13 cellular contexts compared by ENCODE assay signal in genomic region chr1:42686418-42686817, GRCh38. TPM values are rescaled to one million over a fixed set of nuclear protein-coding genes. Genes with fewer than 3 reads are reported as not detected.
DNase-seq lines count a peak whose midpoint lies in the region; ATAC-seq and TF ChIP-seq lines count a peak whose summit lies in the region.
"Had no signal": no experiment of that assay in that cellular context is flagged by ENCODE, and none has a peak within 500 bp of the region (broad histone marks: within the 10 kb centered on the region; RNA-seq: fewer than 3 reads in every experiment).

No MANE protein-coding gene starts in this region.

- H3K4me1 Mint-ChIP-seq in Calu3 (ENCODE audit: low read depth, unreplicated experiment) (peaks cover 59% of the 10 kb centered on the region), HFFc6 (ENCODE audit: low read depth) (peaks cover 80% of the 10 kb centered on the region)
- H3K4me1 Mint-ChIP-seq in activated T-helper 17 cell treated with anti-CD3 and anti-CD28 coated beads, Interleukin-2, amount 50 U/mL, for 72 hours = peaks cover 62% of the 10 kb centered on the region
- H3K4me1 Mint-ChIP-seq in naive thymus-derived CD8-positive, alpha-beta T cell = peaks cover 30 to 86% (median 79%) of the 10 kb centered on the region in 4 donors

- CTCF ChIA-PET in Calu3 (lab: Charles Lee) = no interaction called here

- DNase-seq in Calu3 = no peak
- DNase-seq in HUDEP-2 (lab: John Stamatoyannopoulos, UW; ENCODE audit: unreplicated experiment in 76 of 76) = peak in 45 of 76 experiments; percentile 1 to 79 (median 40)
- DNase-seq in naive thymus-derived CD8-positive, alpha-beta T cell = no peak
- no peak for DNase-seq in HFFc6
- no peak for DNase-seq in stimulated activated CD4-positive, alpha-beta T cell treated with anti-CD3 and anti-CD28 coated beads, Interleukin-15, amount 100 ng/mL, for 24 hours
- DNase-seq: activated naive CD4-positive, alpha-beta T cell; effector CD4-positive, alpha-beta T cell; head of caudate nucleus; NCI-H1930 had no signal

- H3K27ac Mint-ChIP-seq in Calu3 (ENCODE audit: unreplicated experiment) (no peak overlapping the region), HFFc6 (no peak overlapping the region)
- peak overlapping the region; percentile 93 for H3K27ac Mint-ChIP-seq in activated T-helper 17 cell treated with anti-CD3 and anti-CD28 coated beads, Interleukin-2, amount 50 U/mL, for 72 hours
- peak overlapping the region in 5 of 10 donors; percentile 29 to 54 (median 49) for H3K27ac Mint-ChIP-seq in naive thymus-derived CD8-positive, alpha-beta T cell

- no peak for ATAC-seq in activated T-helper 17 cell treated with anti-CD3 and anti-CD28 coated beads, Interleukin-2, amount 50 U/mL, for 72 hours (replicated peaks)
- ATAC-seq in naive thymus-derived CD8-positive, alpha-beta T cell = no peak
- ATAC-seq in esophagus mucosa = no peak

- H3K4me3 Mint-ChIP-seq in Calu3 (ENCODE audit: low read depth, unreplicated experiment) = peak overlapping the region; percentile 80
- H3K4me3 Mint-ChIP-seq in activated T-helper 17 cell treated with anti-CD3 and anti-CD28 coated beads, Interleukin-2, amount 50 U/mL, for 72 hours = peak overlapping the region; percentile 89
- H3K4me3 Mint-ChIP-seq in naive thymus-derived CD8-positive, alpha-beta T cell = peak overlapping the region in 9 of 10 donors; percentile 22 to 94 (median 52)
- H3K4me3 Mint-ChIP-seq in HFFc6 = no peak overlapping the region; the same call in 1 of the 2 replicates

- TF ChIP-seq CTCF in Calu3 (IDR thresholded peaks at IDR 0.05; ENCODE audit: unreplicated experiment) (no peak), HFFc6 (IDR thresholded peaks at IDR 0.05) (no peak)

- H3K27me3 Mint-ChIP-seq in Calu3 (ENCODE audit: unreplicated experiment) = no peaks in the 10 kb centered on the region
- no peaks in the 10 kb centered on the region for H3K27me3 Mint-ChIP-seq in activated T-helper 17 cell treated with anti-CD3 and anti-CD28 coated beads, Interleukin-2, amount 50 U/mL, for 72 hours
- peaks cover 0 to 1% (median 0%) of the 10 kb centered on the region in 5 donors for H3K27me3 Mint-ChIP-seq in naive thymus-derived CD8-positive, alpha-beta T cell
- peaks cover 6% of the 10 kb centered on the region for H3K27me3 Mint-ChIP-seq in HFFc6 (ENCODE audit: insufficient read depth)

- H3K36me3 Mint-ChIP-seq in Calu3 (ENCODE audit: insufficient read depth, unreplicated experiment) = peaks cover 69% of the 10 kb centered on the region
- H3K36me3 Mint-ChIP-seq in activated T-helper 17 cell treated with anti-CD3 and anti-CD28 coated beads, Interleukin-2, amount 50 U/mL, for 72 hours (ENCODE audit: low read depth) = peaks cover 94% of the 10 kb centered on the region
- peaks cover 0 to 38% (median 12%) of the 10 kb centered on the region in 3 donors for H3K36me3 Mint-ChIP-seq in naive thymus-derived CD8-positive, alpha-beta T cell
- peaks cover 31% of the 10 kb centered on the region for H3K36me3 Mint-ChIP-seq in HFFc6 (ENCODE audit: low read depth)

- BruUV-seq in Calu3 (replicated peaks; lab: Mats Ljungman, UMichigan) = no TSS peak

- POLR2A ChIA-PET in naive thymus-derived CD8-positive, alpha-beta T cell (lab: Charles Lee) = interaction anchor here (1.0 kb wide), 1 partner anchor 28 kb away, joined by 3 read pairs; the partner anchor contains the start of gene PPIH

- intact Hi-C loops in Calu3 (cut with micrococcal nuclease; ENCODE audit: unreplicated experiment) = no loop called here

- no peaks in the 10 kb centered on the region for H3K9me3 Mint-ChIP-seq in Calu3 (ENCODE audit: low read depth, unreplicated experiment)
- H3K9me3 Mint-ChIP-seq in activated T-helper 17 cell treated with anti-CD3 and anti-CD28 coated beads, Interleukin-2, amount 50 U/mL, for 72 hours = no peaks in the 10 kb centered on the region
- peaks cover 0 to 2% (median 0%) of the 10 kb centered on the region in 9 donors for H3K9me3 Mint-ChIP-seq in naive thymus-derived CD8-positive, alpha-beta T cell
- H3K9me3 Mint-ChIP-seq in HFFc6 = no peaks in the 10 kb centered on the region

RNA-seq across cellular contexts. Expression of gene YBX1, which starts 4.2 kb away (rescaled TPM):
- total RNA-seq in Calu3 (2022) = 808 and 937 TPM in 2 replicates
- total RNA-seq in activated T-helper 17 cell treated with anti-CD3 and anti-CD28 coated beads, Interleukin-2, amount 50 U/mL, for 72 hours = 100 to 1,000 TPM; 501 to 981 TPM
- 100 to 1,000 TPM; 308 to 319 TPM for total RNA-seq in naive thymus-derived CD8-positive, alpha-beta T cell
- polyA plus RNA-seq in naive thymus-derived CD8-positive, alpha-beta T cell = 10 to 100 TPM; 80.5 to 89.2 (median 83.0) TPM
- total RNA-seq in HFFc6 (2021; fragmentation: NEBNext Ultra II Directional; extraction: Animal tissue kit (Norgen Biotek cat#: 25700)) = 100 to 1,000 TPM; 736 to 879 (median 836) TPM
- 404 TPM for total RNA-seq in esophagus mucosa

RNA-seq across cellular contexts. Expression of gene PPIH, which starts 28.2 kb away (rescaled TPM):
- total RNA-seq in Calu3 (2022) (58.6 and 68.3 TPM in 2 replicates), esophagus mucosa (42.6 TPM)
- 100 to 1,000 TPM in 1 of 2 donors, 10 to 100 TPM in 1; 58.3 to 101 TPM for total RNA-seq in activated T-helper 17 cell treated with anti-CD3 and anti-CD28 coated beads, Interleukin-2, amount 50 U/mL, for 72 hours
- 10 to 100 TPM; 46.3 to 49.4 TPM for total RNA-seq in naive thymus-derived CD8-positive, alpha-beta T cell
- polyA plus RNA-seq in naive thymus-derived CD8-positive, alpha-beta T cell = 100 to 1,000 TPM in 1 of 3 donors, 10 to 100 TPM in 2; 82.3 to 100 (median 85.0) TPM
- 10 to 100 TPM; 30.0 to 45.6 (median 40.0) TPM for total RNA-seq in HFFc6 (2021; fragmentation: NEBNext Ultra II Directional; extraction: Animal tissue kit (Norgen Biotek cat#: 25700))

RNA-seq across cellular contexts. Expression of gene CLDN19, which starts 53.6 kb away (rescaled TPM):
- not detected in 2 replicates for total RNA-seq in Calu3 (2022)
- total RNA-seq in activated T-helper 17 cell treated with anti-CD3 and anti-CD28 coated beads, Interleukin-2, amount 50 U/mL, for 72 hours = not detected
- total RNA-seq in naive thymus-derived CD8-positive, alpha-beta T cell = not detected
- polyA plus RNA-seq in naive thymus-derived CD8-positive, alpha-beta T cell = not detected
- not detected for total RNA-seq in HFFc6 (2021; fragmentation: NEBNext Ultra II Directional; extraction: Animal tissue kit (Norgen Biotek cat#: 25700))
- not detected for total RNA-seq in esophagus mucosa
- total RNA-seq: Daoy, HT1080 had no signal

Comparison
In these comparisons a context has a peak if more than half of its experiments do, and no peak if none do; other contexts are left out.
1. DNase-seq: peak in HUDEP-2 (45 of 76); none in Calu3 (single experiment), naive thymus-derived CD8-positive, alpha-beta T cell (0 of 10), HFFc6 (single experiment) and stimulated activated CD4-positive, alpha-beta T cell treated with anti-CD3 and anti-CD28 coated beads, Interleukin-15, amount 100 ng/mL, for 24 hours (single experiment).